ENCODE assay signal across 1 cellular context in the genomic region with DNA sequence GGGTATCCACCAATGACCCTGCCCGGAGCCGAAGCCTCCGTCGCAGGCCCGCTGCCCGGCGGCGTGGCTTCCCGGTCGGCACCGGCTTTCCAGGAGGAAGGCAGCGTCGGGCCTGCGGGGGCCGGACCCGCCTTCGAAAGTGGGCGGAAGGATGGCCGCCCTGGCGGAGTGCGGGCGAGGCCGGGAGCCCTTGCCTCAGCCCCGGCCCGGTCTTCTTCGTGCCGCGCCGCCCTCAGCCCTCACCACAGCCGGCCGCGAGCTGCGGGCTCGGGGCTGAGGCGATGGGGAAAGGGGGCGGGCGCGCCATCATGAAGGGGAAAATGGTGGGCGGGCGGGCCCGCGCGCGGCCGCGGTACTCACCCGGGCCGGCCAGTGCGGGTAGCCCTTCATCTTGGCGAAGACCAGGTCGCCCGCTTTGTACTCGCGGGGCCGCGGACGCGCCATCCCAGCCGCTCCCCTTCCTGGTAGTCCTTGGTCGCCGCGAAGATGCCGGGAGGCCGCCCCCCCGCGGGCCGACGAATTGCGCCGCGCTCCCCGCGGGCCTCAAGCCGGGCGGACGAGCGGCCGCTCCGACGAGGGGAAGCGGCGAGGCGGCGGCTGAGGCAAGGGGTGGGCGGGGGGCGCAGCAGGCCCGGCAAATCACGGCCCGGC.
TF ChIP-seq lines count a peak whose summit lies in the region.

No MANE protein-coding gene starts in this region.

TF ChIP-seq in HepG2, 621 proteins besides CTCF, POLR2A, EP300 and RAD21 (continued from another document):
- 0 out of 2 replicates have a peak, but pooled peaks have one; percentile 49 for TF ChIP-seq ZNF142 (CRISPR knock-in tag; IDR thresholded peaks at IDR 0.05)
- TF ChIP-seq YEATS4 (CRISPR knock-in tag; IDR thresholded peaks at IDR 0.05; ENCODE audit: borderline replicate concordance) = no peak
- no peak for TF ChIP-seq PTBP1 (IDR thresholded peaks at IDR 0.05; ENCODE audit: low read depth, low read length, poor library complexity, severe bottlenecking)
